8 cellular contexts compared by ENCODE assay signal in genomic region chr6:27146706-27147507, GRCh38.
A peak's percentile ranks its signal among the peaks of the same experiment; 100 is the strongest.
DNase-seq lines count a peak whose midpoint lies in the region; ATAC-seq and TF ChIP-seq lines count a peak whose summit lies in the region.

No MANE protein-coding gene starts in this region.

- TF ChIP-seq POLR2A in GM19099 (IDR thresholded peaks at IDR 0.05; ENCODE audit: extremely low read depth, insufficient read length, low read depth): peak; percentile 95

- peak overlapping the region; percentile 96 for H3K9ac ChIP-seq in BLaER1

- peak; percentile 71 for ATAC-seq in HG03342 (IDR thresholded peaks at IDR 0.05; ENCODE audit: unreplicated experiment)

- peaks cover 36% of the 10 kb centered on the region for H3K4me1 ChIP-seq in BLaER1

- H3K36me3 ChIP-seq in BLaER1: 0 out of 2 replicates have a peak, but pooled peaks cover 3% of the 10 kb centered on the region

- H3K27ac ChIP-seq in BLaER1 (peak overlapping the region; percentile 91), layer of hippocampus (ENCODE audit: low read depth, low read length) (peak overlapping the region; percentile 76)

- peak; percentile 89 to 96 for DNase-seq in NCI-H446 (lab: John Stamatoyannopoulos, UW)
- peak; percentile 67 for DNase-seq in activated CD4-positive, alpha-beta T cell treated with anti-CD3 and anti-CD28 coated beads for 1 hour
- peak; percentile 99 for DNase-seq in dedifferentiated amniotic fluid mesenchymal stem cell (ENCODE audit: extremely low spot score)
- DNase-seq in stimulated activated CD4-positive, alpha-beta T cell treated with anti-CD3 and anti-CD28 coated beads, Interleukin-15, amount 100 ng/mL, for 48 hours (ENCODE audit: low read depth in 2 of 2): peak; percentile 64 to 70

- peak overlapping the region; percentile 94 for H3K4me2 ChIP-seq in BLaER1

- H3K27me3 ChIP-seq in BLaER1: no peaks in the 10 kb centered on the region
- no peaks in the 10 kb centered on the region for H3K27me3 ChIP-seq in layer of hippocampus (ENCODE audit: control insufficient read depth, insufficient read depth, low read length)

- peaks cover 24% of the 10 kb centered on the region; the same call in 1 of the 2 replicates for H4K20me1 ChIP-seq in BLaER1

- H3K4me3 ChIP-seq in BLaER1: peak overlapping the region; percentile 77

- no peaks in the 10 kb centered on the region for H3K9me3 ChIP-seq in BLaER1

Comparison
In these comparisons a context has a peak if more than half of its experiments do, and no peak if none do; other contexts are left out.
1. Peak in every context shown above with its lines: DNase-seq, ATAC-seq, H3K4me3 ChIP-seq and H3K27ac ChIP-seq.